In the genomic region with DNA sequence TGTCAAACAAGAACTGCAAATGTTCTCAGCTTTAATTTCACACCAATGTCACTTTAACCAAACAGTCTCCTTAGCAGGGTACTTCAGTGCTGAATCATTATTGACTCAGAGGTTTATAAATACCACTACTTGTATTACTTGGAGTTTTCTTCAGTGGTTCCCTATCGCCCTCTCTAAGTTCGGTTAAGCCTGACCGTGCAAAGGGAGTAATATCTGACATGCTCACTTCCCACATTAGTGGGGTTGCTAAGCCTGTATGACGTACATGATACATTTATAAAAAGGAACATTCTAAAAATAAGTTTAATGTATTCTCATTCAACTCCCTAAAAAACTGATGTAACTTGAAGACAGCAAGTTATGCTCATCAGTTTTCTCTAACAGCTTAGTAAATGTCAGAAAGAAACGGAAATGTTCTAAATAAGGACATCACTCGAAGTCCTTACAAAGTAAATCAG, we compare ENCODE assay signal across 8 cellular contexts.
A peak's percentile ranks its signal among the peaks of the same experiment; 100 is the strongest.
DNase-seq lines count a peak whose midpoint lies in the region; ATAC-seq, FAIRE-seq and TF ChIP-seq lines count a peak whose summit lies in the region.

No MANE protein-coding gene starts in this region.

- TF ChIP-seq CTCF in GM10248 (IDR thresholded peaks at IDR 0.05; ENCODE audit: control extremely low read depth, extremely low read depth, low read depth, missing control alignments) (no peak), retinal pigment epithelial cell (conservative IDR thresholded peaks at IDR 0.05; ENCODE audit: low read depth, low read length) (no peak)

- no peaks in the 10 kb centered on the region for H3K4me1 ChIP-seq in small intestine (ENCODE audit: control insufficient read depth in 2 of 2, insufficient read depth in 1 of 2, low read depth in 1 of 2, low read length in 1 of 2)

- POLR2A ChIA-PET in GM10248 (lab: Yijun Ruan, JAX), result interaction anchor here (1.4 kb wide), 1 partner anchor 27 kb away, joined by 7 read pairs; no protein-coding TSS in a partner anchor

- H3K36me3 ChIP-seq in small intestine (ENCODE audit: control insufficient read depth in 2 of 2, insufficient read depth in 2 of 2, low read length in 2 of 2), result no peaks in the 10 kb centered on the region

- no peaks in the 10 kb centered on the region for H3K9me3 ChIP-seq in small intestine (ENCODE audit: control insufficient read depth, low read depth)

- DNase-seq in GM10248 (ENCODE audit: extremely low spot score) (peak; percentile 70), HS-5 (ENCODE audit: low read depth) (peak; percentile 52), caudate nucleus (lab: John Stamatoyannopoulos, UW) (peak in 6 of 61 donors; percentile 1 to 81 (median 34)), retinal pigment epithelial cell (ENCODE audit: low read depth) (peak; percentile 93), small intestine (no peak), NCI-H1694 (lab: John Stamatoyannopoulos, UW) (no peak), cerebellar nuclear complex (lab: John Stamatoyannopoulos, UW) (no peak)

- H3K27ac ChIP-seq in caudate nucleus (ENCODE audit: low read depth, low read length) (peak overlapping the region; percentile 36), small intestine (ENCODE audit: low read depth in 1 of 2, low read length in 1 of 2) (no peak overlapping the region)

- 53 to 70% (median 64%) methylated on average over 6 of the region's 6 CpGs for WGBS in small intestine, 3 donors

- peak; percentile 98 for ATAC-seq in GM21529 (IDR thresholded peaks at IDR 0.05; ENCODE audit: unreplicated experiment)

- no peak for FAIRE-seq in small intestine (lab: Jason Lieb, UNC)

- no peaks in the 10 kb centered on the region for H3K27me3 ChIP-seq in small intestine (ENCODE audit: control insufficient read depth in 2 of 2, insufficient read depth in 2 of 2, low read length in 2 of 2)

- CTCF ChIA-PET in GM10248 (lab: Yijun Ruan, JAX), result interaction anchor here (1.6 to 2.1 kb wide), 3 partner anchors 15 to 48 kb away, joined by 6 to 7 read pairs (median 7); no protein-coding TSS in a partner anchor

- no peak overlapping the region for H3K4me3 ChIP-seq in retinal pigment epithelial cell (ENCODE audit: low read length)
- H3K4me3 ChIP-seq in small intestine (ENCODE audit: low read depth in 1 of 2, low read length in 2 of 2), result no peak overlapping the region

Comparison
In these comparisons a context has a peak if more than half of its experiments do, and no peak if none do; other contexts are left out.
1. DNase-seq: peak in GM10248 (single experiment), HS-5 (single experiment) and retinal pigment epithelial cell (single experiment); none in small intestine (single experiment), NCI-H1694 (single experiment) and cerebellar nuclear complex (0 of 2).